Comparison of ENCODE assay signal across 15 cellular contexts in the genomic region with DNA sequence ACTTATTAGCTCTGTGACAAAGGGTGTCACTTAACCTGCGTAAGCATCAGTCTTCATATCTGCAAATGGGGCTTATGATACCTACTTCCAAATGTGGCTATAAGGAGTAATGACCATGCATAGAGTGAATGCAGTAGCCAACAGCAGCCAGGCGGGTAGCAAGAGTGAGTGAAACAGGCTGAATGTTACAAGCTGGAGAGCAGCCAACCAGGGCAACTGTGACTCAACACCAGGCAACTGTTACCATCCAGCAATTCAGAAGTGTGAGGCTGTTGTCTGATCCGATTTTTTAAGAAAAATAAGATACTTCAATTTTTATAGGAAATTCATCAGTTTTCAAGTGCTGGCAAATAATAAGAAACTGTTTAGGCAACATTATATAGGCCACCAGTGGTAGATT.
DNase-seq lines count a peak whose midpoint lies in the region; ATAC-seq and TF ChIP-seq lines count a peak whose summit lies in the region.
"Had no signal": no experiment of that assay in that cellular context is flagged by ENCODE, and none has a peak within 500 bp of the region (broad histone marks: within the 10 kb centered on the region; RNA-seq: fewer than 3 reads in every experiment).

No MANE protein-coding gene starts in this region.

- H3K9me3 ChIP-seq in mesenchymal stem cell (ENCODE audit: control insufficient read depth, low read length): peaks cover 8% of the 10 kb centered on the region

- H3K14ac ChIP-seq in mesenchymal stem cell (ENCODE audit: low read length in 2 of 2): no peak overlapping the region

- H2BK15ac ChIP-seq in mesenchymal stem cell (ENCODE audit: low read depth, poor library complexity, severe bottlenecking): no peak overlapping the region

- no peak overlapping the region for H2BK12ac ChIP-seq in mesenchymal stem cell (ENCODE audit: low read length in 2 of 2)

- H3K79me1 ChIP-seq in mesenchymal stem cell (replicated peaks; ENCODE audit: low read length, poor library complexity, severe bottlenecking): no peaks in the 10 kb centered on the region

- H3K9ac ChIP-seq in mesenchymal stem cell (ENCODE audit: low read length): no peak overlapping the region

- no peak overlapping the region for H2BK5ac ChIP-seq in mesenchymal stem cell (ENCODE audit: low read depth, low read length, poor library complexity, severe bottlenecking)

- H2BK120ac ChIP-seq in mesenchymal stem cell (ENCODE audit: low read depth, low read length): no peak overlapping the region

- H3K23ac ChIP-seq in mesenchymal stem cell (ENCODE audit: low read length in 2 of 2): no peak overlapping the region

- 90% methylated on average over 2 of the region's 3 CpGs for WGBS in mesenchymal stem cell

- no peak; the same call in 1 of the 2 replicates for TF ChIP-seq CTCF in AG10803 (conservative IDR thresholded peaks at IDR 0.05; ENCODE audit: low read length)

- no peak overlapping the region for H3K4me2 ChIP-seq in mesenchymal stem cell (ENCODE audit: low read length, poor library complexity, severe bottlenecking)

- no peak overlapping the region for H3K4me3 ChIP-seq in AG10803 (ENCODE audit: low read length)
- H3K4me3 ChIP-seq in mesenchymal stem cell (ENCODE audit: insufficient read depth in 1 of 2, low read depth in 1 of 2, low read length in 2 of 2): no peak overlapping the region
- H3K4me3 ChIP-seq: stomach had no signal

- ATAC-seq in HG03045 (IDR thresholded peaks at IDR 0.05; ENCODE audit: unreplicated experiment) (no peak), HG03108 (IDR thresholded peaks at IDR 0.05; ENCODE audit: unreplicated experiment) (no peak)
- ATAC-seq: sciatic nerve had no signal

- no peak overlapping the region for H2AFZ ChIP-seq in mesenchymal stem cell (ENCODE audit: low read depth, low read length)

- H3K27ac ChIP-seq in mesenchymal stem cell (ENCODE audit: low read length, poor library complexity, severe bottlenecking): no peak overlapping the region
- H3K27ac ChIP-seq: C4-2B, epithelial cell of prostate, stomach had no signal

- no peak overlapping the region for H4K91ac ChIP-seq in mesenchymal stem cell (ENCODE audit: low read length)

- no peak overlapping the region for H2AK5ac ChIP-seq in mesenchymal stem cell (ENCODE audit: low read length, severe bottlenecking)

- no peak overlapping the region for H3K4ac ChIP-seq in mesenchymal stem cell (ENCODE audit: low read depth in 1 of 2, low read length in 2 of 2)

- DNase-seq in AG10803 (ENCODE audit: low read depth) (peak; percentile 75), M059J (ENCODE audit: low read depth) (peak; percentile 74), dedifferentiated amniotic fluid mesenchymal stem cell (ENCODE audit: extremely low spot score) (peak; percentile 49), mesenchymal stem cell (peak; percentile 22), NCI-H2107 (lab: John Stamatoyannopoulos, UW) (no peak), NCI-H2227 (lab: John Stamatoyannopoulos, UW; ENCODE audit: unreplicated experiment) (no peak)
- DNase-seq: activated CD4-positive, alpha-beta T cell treated with anti-CD3 and anti-CD28 coated beads, Interleukin-2, amount 50 U/mL, for 48 hours; activated effector memory CD4-positive, alpha-beta T cell treated with Interleukin-2 at 50 U/mL for 16 hours; stomach; T-helper 1 cell had no signal

- H3K4me1 ChIP-seq in mesenchymal stem cell (ENCODE audit: control insufficient read depth, insufficient read depth, low read depth, low read length): no peaks in the 10 kb centered on the region
- H3K4me1 ChIP-seq: stomach had no signal

- H3K18ac ChIP-seq in mesenchymal stem cell (ENCODE audit: low read depth in 1 of 2, low read length in 2 of 2): no peak overlapping the region

- no peaks in the 10 kb centered on the region for H3K27me3 ChIP-seq in mesenchymal stem cell (ENCODE audit: control insufficient read depth in 1 of 2, insufficient read depth in 1 of 2, low read length in 2 of 2)
- H3K27me3 ChIP-seq: stomach had no signal

- peaks cover 0 to 14% of the 10 kb centered on the region in 2 experiments for H3K36me3 ChIP-seq in mesenchymal stem cell (ENCODE audit: control insufficient read depth in 1 of 2, insufficient read depth in 2 of 2, low read depth in 1 of 2, low read length in 2 of 2)

- H4K8ac ChIP-seq in mesenchymal stem cell (ENCODE audit: low read length): no peak overlapping the region

Comparison
In these comparisons a context has a peak if more than half of its experiments do, and no peak if none do; other contexts are left out.
1. DNase-seq: peak in AG10803 (single experiment), M059J (single experiment), dedifferentiated amniotic fluid mesenchymal stem cell (single experiment) and mesenchymal stem cell (single experiment); none in NCI-H2107 (single experiment) and NCI-H2227 (single experiment).